ENCODE assay signal across 24 cellular contexts in genomic region chr1:160359559-160360226, GRCh38. TPM values are rescaled to one million over a fixed set of nuclear protein-coding genes. Genes with fewer than 3 reads are reported as not detected.
DNase-seq lines count a peak whose midpoint lies in the region; ATAC-seq and TF ChIP-seq lines count a peak whose summit lies in the region.
"Had no signal": no experiment of that assay in that cellular context is flagged by ENCODE, and none has a peak within 500 bp of the region (broad histone marks: within the 10 kb centered on the region; RNA-seq: fewer than 3 reads in every experiment).

No MANE protein-coding gene starts in this region.

- H3K79me2 ChIP-seq in fibroblast of lung (ENCODE audit: control insufficient read depth, insufficient read depth, low read length): no peaks in the 10 kb centered on the region

- CTCF ChIA-PET in CD4-positive, alpha-beta T cell (lab: Charles Lee): no interaction called here

- H3K9me3 ChIP-seq in NT2/D1 (ENCODE audit: insufficient read depth, low read length): no peaks in the 10 kb centered on the region
- no peaks in the 10 kb centered on the region for H3K9me3 ChIP-seq in fibroblast of lung (ENCODE audit: control insufficient read depth, insufficient read depth, low read depth, low read length)
- no peaks in the 10 kb centered on the region for H3K9me3 ChIP-seq in gastrocnemius medialis
- no peaks in the 10 kb centered on the region for H3K9me3 ChIP-seq in tibial nerve
- H3K9me3 ChIP-seq in CD4-positive, alpha-beta T cell (ENCODE audit: control insufficient read depth, low read length): no peaks in the 10 kb centered on the region
- H3K9me3 ChIP-seq: esophagus muscularis mucosa, upper lobe of left lung had no signal

- in situ Hi-C loops in gastrocnemius medialis (cut with MboI; ENCODE audit: low sequenced_read_pairs in 4 of 4): loop anchor here in 2 of 4 donors (25.0 kb wide), 1 partner anchor 272 kb away; the partner anchor contains the start of genes IGSF8 (in 2 of the 2) and KCNJ9 (in 2 of the 2)

- no peaks in the 10 kb centered on the region for H4K20me1 ChIP-seq in fibroblast of lung (ENCODE audit: control insufficient read depth, extremely low read depth, insufficient read depth, low read length)

- H2AFZ ChIP-seq in fibroblast of lung (ENCODE audit: low read length): no peak overlapping the region

- H3K4me3 ChIP-seq in NT2/D1 (ENCODE audit: insufficient read length, low read depth) (no peak overlapping the region), fibroblast of lung (replicated peaks in 1 of 4; ENCODE audit: control extremely low read depth in 1 of 4, insufficient read depth in 1 of 4, low read depth in 3 of 4, low read length in 4 of 4) (no peak overlapping the region), gastrocnemius medialis (no peak overlapping the region), tibial nerve (no peak overlapping the region)
- H3K4me3 ChIP-seq: esophagus muscularis mucosa, upper lobe of left lung had no signal

- H3K9ac ChIP-seq in NT2/D1 (ENCODE audit: insufficient read length, low read depth) (peak overlapping the region; percentile 6), fibroblast of lung (ENCODE audit: insufficient read depth, low read length) (no peak overlapping the region)

- WGBS in tibial nerve, 2 donors: 68 to 78% methylated on average over 9 of the region's 9 CpGs

- DNase-seq in NCI-H82 (lab: John Stamatoyannopoulos, UW) (peak; percentile 17), NCI-H82 treated with DMSO at 0.1 percent for 48 hours (lab: John Stamatoyannopoulos, UW; ENCODE audit: unreplicated experiment) (no peak), NT2/D1 (ENCODE audit: low read depth, low spot score) (no peak), fibroblast of lung (ENCODE audit: low read depth in 2 of 2) (peak; percentile 14 to 33), gastrocnemius medialis (no peak), tibial nerve (ENCODE audit: low spot score in 2 of 2) (no peak), NCI-H1694 (lab: John Stamatoyannopoulos, UW) (no peak)
- no peak for DNase-seq in CD4-positive, alpha-beta T cell
- DNase-seq: 8988T; activated effector memory CD4-positive, alpha-beta T cell treated with anti-CD3 and anti-CD28 coated beads, Interleukin-2, amount 50 U/mL, for 16 hours; DMS79; hippocampal formation; kidney glomerular epithelial cell; NCI-H146; NCI-H510A; SIG-M5; stimulated activated naive B cell treated with anti-CD40 and anti-IgM and Interleukin-4, amounts not matched to agents 10 μg/mL and 1 μg/mL and 100 μg/mL, for 72 hours; upper lobe of left lung had no signal

- H3K4me2 ChIP-seq in fibroblast of lung (ENCODE audit: extremely low read depth, insufficient read depth, low read length): no peak overlapping the region

- H3K36me3 Mint-ChIP-seq in CD4-positive, alpha-beta T cell (ENCODE audit: low read depth): peaks cover 62% of the 10 kb centered on the region

- H3K36me3 ChIP-seq in NT2/D1 (ENCODE audit: insufficient read depth, insufficient read length, low read length) (peaks cover 65% of the 10 kb centered on the region), fibroblast of lung (ENCODE audit: control insufficient read depth, insufficient read depth, low read length) (peaks cover 15% of the 10 kb centered on the region), gastrocnemius medialis (peaks cover 2 to 42% of the 10 kb centered on the region in 2 donors), tibial nerve (peaks cover 0 to 63% (median 21%) of the 10 kb centered on the region in 3 donors)

- H3K27me3 ChIP-seq in NT2/D1 (ENCODE audit: insufficient read depth, insufficient read length) (no peaks in the 10 kb centered on the region), fibroblast of lung (ENCODE audit: control insufficient read depth, insufficient read depth, low read length) (no peaks in the 10 kb centered on the region), gastrocnemius medialis (no peaks in the 10 kb centered on the region), tibial nerve (no peaks in the 10 kb centered on the region)
- no peaks in the 10 kb centered on the region for H3K27me3 ChIP-seq in CD4-positive, alpha-beta T cell (ENCODE audit: control insufficient read depth, insufficient read depth, low read length)
- H3K27me3 ChIP-seq: esophagus muscularis mucosa, upper lobe of left lung had no signal

- H3K27me3 Mint-ChIP-seq in CD4-positive, alpha-beta T cell: no peaks in the 10 kb centered on the region
- H3K27me3 Mint-ChIP-seq: stimulated activated naive B cell treated with anti-CD40 and anti-IgM and Interleukin-4, amounts not matched to agents 10 μg/mL and 1 μg/mL and 100 μg/mL, for 72 hours had no signal

- no peaks in the 10 kb centered on the region for H3K9me3 Mint-ChIP-seq in CD4-positive, alpha-beta T cell
- H3K9me3 Mint-ChIP-seq: stimulated activated naive B cell treated with anti-CD40 and anti-IgM and Interleukin-4, amounts not matched to agents 10 μg/mL and 1 μg/mL and 100 μg/mL, for 72 hours; T-helper 1 cell treated with Interleukin-12 subunit alpha and Interleukin-12 subunit beta and Interleukin-4 antibody, amounts not matched to agents 30 μg/mL and 1 μg/mL, for 36 hours had no signal

- H3K27ac ChIP-seq in fibroblast of lung (ENCODE audit: insufficient read depth, low read length): no peak overlapping the region
- peak overlapping the region; percentile 52 to 79 (median 69) for H3K27ac ChIP-seq in gastrocnemius medialis
- no peak overlapping the region for H3K27ac ChIP-seq in tibial nerve
- H3K27ac ChIP-seq in CD4-positive, alpha-beta T cell (ENCODE audit: low read depth, low read length): no peak overlapping the region
- H3K27ac ChIP-seq: esophagus muscularis mucosa, upper lobe of left lung had no signal

- POLR2A ChIA-PET in CD4-positive, alpha-beta T cell (lab: Charles Lee): no interaction called here

- no peaks in the 10 kb centered on the region for H3K4me1 Mint-ChIP-seq in CD4-positive, alpha-beta T cell (ENCODE audit: low read depth)

- TF ChIP-seq POLR2A in gastrocnemius medialis (IDR thresholded peaks at IDR 0.05): no peak
- TF ChIP-seq POLR2A in tibial nerve (IDR thresholded peaks at IDR 0.05): no peak

- TF ChIP-seq CTCF in fibroblast of lung (conservative IDR thresholded peaks at IDR 0.05 in 1 of 2, IDR thresholded peaks at IDR 0.05 in 1 of 2; ENCODE audit: low read depth in 1 of 2, low read length in 2 of 2): no peak
- TF ChIP-seq CTCF in gastrocnemius medialis (IDR thresholded peaks at IDR 0.05 in 4 of 5, conservative IDR thresholded peaks at IDR 0.05 in 1 of 5): no peak
- no peak for TF ChIP-seq CTCF in tibial nerve (IDR thresholded peaks at IDR 0.05)
- no peak for TF ChIP-seq CTCF in CD4-positive, alpha-beta T cell (IDR thresholded peaks at IDR 0.05)

- H3K4me1 ChIP-seq in NT2/D1 (ENCODE audit: insufficient read depth, insufficient read length) (peaks cover 23% of the 10 kb centered on the region), fibroblast of lung (ENCODE audit: control insufficient read depth, extremely low read depth, insufficient read depth, low read length) (no peaks in the 10 kb centered on the region), gastrocnemius medialis (peaks cover 0 to 16% of the 10 kb centered on the region in 2 donors), tibial nerve (no peaks in the 10 kb centered on the region)
- H3K4me1 ChIP-seq: esophagus muscularis mucosa, upper lobe of left lung had no signal

- TF ChIP-seq EP300 in tibial nerve (IDR thresholded peaks at IDR 0.05): no peak

- ATAC-seq in gastrocnemius medialis: peak; percentile 89 to 95
- ATAC-seq in CD4-positive, alpha-beta T cell (ENCODE audit: poor library complexity): no peak
- ATAC-seq: activated CD4-positive, CD25-positive, alpha-beta regulatory T cell treated with anti-CD3 and anti-CD28 coated beads, Interleukin-2, amount 50 U/mL, for 24 hours; HCT116; stimulated activated naive B cell treated with anti-CD40 and anti-IgM and Interleukin-4, amounts not matched to agents 10 μg/mL and 1 μg/mL and 100 μg/mL, for 72 hours had no signal

- H3K4me3 Mint-ChIP-seq in CD4-positive, alpha-beta T cell: no peak overlapping the region
- H3K4me3 Mint-ChIP-seq: CD14-positive monocyte; stimulated activated naive B cell treated with anti-CD40 and anti-IgM and Interleukin-4, amounts not matched to agents 10 μg/mL and 1 μg/mL and 100 μg/mL, for 72 hours; T-helper 1 cell treated with Interleukin-12 subunit alpha and Interleukin-12 subunit beta and Interleukin-4 antibody, amounts not matched to agents 30 μg/mL and 1 μg/mL, for 36 hours had no signal

- intact Hi-C loops in gastrocnemius medialis (cut with DNase I; ENCODE audit: low total_unique reads): no loop called here
- intact Hi-C loops in CD4-positive, alpha-beta T cell (cut with DNase I, micrococcal nuclease): no loop called here

- H3K27ac Mint-ChIP-seq in CD4-positive, alpha-beta T cell: no peak overlapping the region
- H3K27ac Mint-ChIP-seq: stimulated activated naive B cell treated with anti-CD40 and anti-IgM and Interleukin-4, amounts not matched to agents 10 μg/mL and 1 μg/mL and 100 μg/mL, for 72 hours; T-helper 1 cell treated with Interleukin-12 subunit alpha and Interleukin-12 subunit beta and Interleukin-4 antibody, amounts not matched to agents 30 μg/mL and 1 μg/mL, for 36 hours had no signal

RNA-seq across cellular contexts. Expression of gene NHLH1, which starts 7.2 kb away (rescaled TPM):
- total RNA-seq in fibroblast of lung (not detected in 2 replicates), gastrocnemius medialis (under 1 TPM in 1 of 4 donors, not detected in 3; 0.46 TPM), tibial nerve (not detected)
- 0.05 and 0.14 TPM in 2 replicates for polyA plus RNA-seq in fibroblast of lung
- 0.10 TPM in 1 of 2 replicates, not detected in the other for polyA plus RNA-seq in fibroblast of lung (2012)
- 0.16 and 0.67 TPM in 2 replicates for polyA minus RNA-seq in fibroblast of lung (ENCODE audit: low replicate concordance)
- total RNA-seq in CD4-positive, alpha-beta T cell: under 1 TPM in 1 of 2 experiments, not detected in 1; 0.08 TPM
- total RNA-seq: esophagus muscularis mucosa had no signal
- polyA plus RNA-seq: CD14-positive monocyte had no signal

RNA-seq across cellular contexts. Expression of gene NCSTN, which starts 16.5 kb away (rescaled TPM):
- total RNA-seq in fibroblast of lung (61.9 and 97.1 TPM in 2 replicates), gastrocnemius medialis (10 to 100 TPM; 29.2 to 59.3 (median 33.2) TPM), tibial nerve (10 to 100 TPM; 60.6 to 85.5 (median 73.0) TPM)
- polyA plus RNA-seq in fibroblast of lung: 188 and 207 TPM in 2 replicates
- polyA plus RNA-seq in fibroblast of lung (2012): 85.8 and 93.4 TPM in 2 replicates
- 117 and 162 TPM in 2 replicates for polyA minus RNA-seq in fibroblast of lung (ENCODE audit: low replicate concordance)
- 10 to 100 TPM; 54.9 to 56.6 TPM for total RNA-seq in CD4-positive, alpha-beta T cell

RNA-seq across cellular contexts. Expression of gene COPA, which starts 16.6 kb away (rescaled TPM):
- total RNA-seq in fibroblast of lung (284 and 316 TPM in 2 replicates), gastrocnemius medialis (100 to 1,000 TPM in 1 of 4 donors, 10 to 100 TPM in 3; 59.0 to 103 (median 85.9) TPM), tibial nerve (100 to 1,000 TPM in 3 of 4 donors, 10 to 100 TPM in 1; 92.2 to 127 (median 112) TPM)
- 259 and 276 TPM in 2 replicates for polyA plus RNA-seq in fibroblast of lung
- 158 and 180 TPM in 2 replicates for polyA plus RNA-seq in fibroblast of lung (2012)
- polyA minus RNA-seq in fibroblast of lung (ENCODE audit: low replicate concordance): 234 and 336 TPM in 2 replicates
- total RNA-seq in CD4-positive, alpha-beta T cell: 100 to 1,000 TPM in 1 of 2 experiments, 10 to 100 TPM in 1; 95.0 to 107 TPM

RNA-seq across cellular contexts. Expression of gene VANGL2, which starts 40.7 kb away (rescaled TPM):
- total RNA-seq in fibroblast of lung: under 0.01 TPM in 1 of 2 replicates, not detected in the other
- polyA plus RNA-seq in fibroblast of lung: 0.01 and 0.02 TPM in 2 replicates
- polyA plus RNA-seq in fibroblast of lung (2012): 0.02 TPM in 1 of 2 replicates, not detected in the other
- polyA minus RNA-seq in fibroblast of lung (ENCODE audit: low replicate concordance): not detected in 2 replicates
- 1 to 10 TPM in 1 of 4 donors, under 1 TPM in 2, not detected in 1; 0.26 to 1.2 (median 0.78) TPM for total RNA-seq in gastrocnemius medialis
- total RNA-seq in tibial nerve: 1 to 10 TPM in 3 of 4 donors, under 1 TPM in 1; 0.84 to 2.0 (median 1.4) TPM
- not detected for total RNA-seq in CD4-positive, alpha-beta T cell
- total RNA-seq: pulmonary artery endothelial cell had no signal
- polyA plus RNA-seq: CD14-positive monocyte had no signal

Comparison
In these comparisons a context has a peak if more than half of its experiments do, and no peak if none do; other contexts are left out.
1. DNase-seq: peak in NCI-H82 (single experiment) and fibroblast of lung (2 of 2); none in NCI-H82 treated with DMSO at 0.1 percent for 48 hours (single experiment), NT2/D1 (single experiment), gastrocnemius medialis (0 of 2), tibial nerve (0 of 2), NCI-H1694 (single experiment) and CD4-positive, alpha-beta T cell (0 of 10).
2. H3K27ac ChIP-seq: peak in gastrocnemius medialis (4 of 4); none in fibroblast of lung (single experiment), tibial nerve (0 of 4) and CD4-positive, alpha-beta T cell (single experiment).